In the genomic region with DNA sequence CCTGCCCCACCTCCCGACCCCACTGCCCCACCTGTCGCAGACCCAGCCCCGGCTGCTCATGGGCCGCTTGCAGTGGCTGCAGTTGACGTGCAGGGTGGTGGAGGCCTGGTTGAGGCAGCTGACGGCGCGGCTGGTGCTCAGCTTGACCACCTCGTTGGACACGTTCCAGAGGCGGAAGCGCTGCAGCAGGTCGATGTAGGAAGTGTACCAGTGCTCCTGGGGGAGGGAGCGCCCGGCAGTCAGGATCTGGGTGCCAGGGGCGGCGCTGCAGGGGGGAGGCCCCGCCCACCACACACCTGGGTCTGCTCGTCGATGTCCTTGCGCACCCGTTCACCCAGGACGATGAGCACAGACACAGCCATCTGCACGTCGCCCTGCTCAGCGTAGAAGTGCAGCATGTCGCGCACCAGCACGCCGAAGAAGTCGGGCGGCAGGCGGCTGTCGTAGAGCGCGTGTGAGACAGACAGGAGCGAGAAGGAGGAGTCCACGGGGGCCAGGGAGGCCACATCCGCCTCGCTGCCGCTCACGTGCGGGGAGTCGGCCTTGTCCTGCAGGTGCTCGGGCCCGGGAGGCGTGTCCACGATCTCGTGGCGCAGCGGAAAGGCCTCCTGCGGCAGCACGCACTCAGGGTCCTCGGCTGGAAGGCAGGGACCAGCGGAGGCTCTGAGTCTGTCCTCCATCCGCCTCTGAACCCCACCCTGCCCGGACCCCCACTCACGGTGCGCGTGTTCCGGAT, we compare ENCODE assay signal across 1 cellular context.
TF ChIP-seq lines count a peak whose summit lies in the region.

No MANE protein-coding gene starts in this region.

TF ChIP-seq in K562, 482 proteins besides CTCF, POLR2A, EP300 and RAD21 (continues in another document):
- TF ChIP-seq, protein P1, sequence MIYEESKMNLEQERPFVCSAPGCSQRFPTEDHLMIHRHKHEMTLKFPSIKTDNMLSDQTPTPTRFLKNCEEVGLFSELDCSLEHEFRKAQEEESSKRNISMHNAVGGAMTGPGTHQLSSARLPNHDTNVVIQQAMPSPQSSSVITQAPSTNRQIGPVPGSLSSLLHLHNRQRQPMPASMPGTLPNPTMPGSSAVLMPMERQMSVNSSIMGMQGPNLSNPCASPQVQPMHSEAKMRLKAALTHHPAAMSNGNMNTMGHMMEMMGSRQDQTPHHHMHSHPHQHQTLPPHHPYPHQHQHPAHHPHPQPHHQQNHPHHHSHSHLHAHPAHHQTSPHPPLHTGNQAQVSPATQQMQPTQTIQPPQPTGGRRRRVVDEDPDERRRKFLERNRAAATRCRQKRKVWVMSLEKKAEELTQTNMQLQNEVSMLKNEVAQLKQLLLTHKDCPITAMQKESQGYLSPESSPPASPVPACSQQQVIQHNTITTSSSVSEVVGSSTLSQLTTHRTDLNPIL (CRISPR knock-in tag; IDR thresholded peaks at IDR 0.05) = no peak
- TF ChIP-seq ARID1B (IDR thresholded peaks at IDR 0.05) = no peak
- TF ChIP-seq ZBTB17 (CRISPR knock-in tag; IDR thresholded peaks at IDR 0.05) = no peak
- TF ChIP-seq FOXM1 (IDR thresholded peaks at IDR 0.05; ENCODE audit: low read depth) = no peak
- TF ChIP-seq FOXM1 (CRISPR knock-in tag; IDR thresholded peaks at IDR 0.05; ENCODE audit: low read depth) = no peak
- TF ChIP-seq ZNF311 (CRISPR knock-in tag; IDR thresholded peaks at IDR 0.05) = no peak
- 0 out of 2 replicates have a peak, but pooled peaks have one; percentile 9 for TF ChIP-seq NFIC (IDR thresholded peaks at IDR 0.05)
- TF ChIP-seq RNF2 (IDR thresholded peaks at IDR 0.05) = no peak
- TF ChIP-seq, protein P2, sequence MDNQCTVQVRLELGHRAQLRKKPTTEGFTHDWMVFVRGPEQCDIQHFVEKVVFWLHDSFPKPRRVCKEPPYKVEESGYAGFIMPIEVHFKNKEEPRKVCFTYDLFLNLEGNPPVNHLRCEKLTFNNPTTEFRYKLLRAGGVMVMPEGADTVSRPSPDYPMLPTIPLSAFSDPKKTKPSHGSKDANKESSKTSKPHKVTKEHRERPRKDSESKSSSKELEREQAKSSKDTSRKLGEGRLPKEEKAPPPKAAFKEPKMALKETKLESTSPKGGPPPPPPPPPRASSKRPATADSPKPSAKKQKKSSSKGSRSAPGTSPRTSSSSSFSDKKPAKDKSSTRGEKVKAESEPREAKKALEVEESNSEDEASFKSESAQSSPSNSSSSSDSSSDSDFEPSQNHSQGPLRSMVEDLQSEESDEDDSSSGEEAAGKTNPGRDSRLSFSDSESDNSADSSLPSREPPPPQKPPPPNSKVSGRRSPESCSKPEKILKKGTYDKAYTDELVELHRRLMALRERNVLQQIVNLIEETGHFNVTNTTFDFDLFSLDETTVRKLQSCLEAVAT (IDR thresholded peaks at IDR 0.05) = peak in 1 of 2 experiments; percentile 67; a peak in 1 of 4 replicates
- no peak for TF ChIP-seq ETV1 (tag; conservative IDR thresholded peaks at IDR 0.05; ENCODE audit: low read depth)
- TF ChIP-seq, protein P3, sequence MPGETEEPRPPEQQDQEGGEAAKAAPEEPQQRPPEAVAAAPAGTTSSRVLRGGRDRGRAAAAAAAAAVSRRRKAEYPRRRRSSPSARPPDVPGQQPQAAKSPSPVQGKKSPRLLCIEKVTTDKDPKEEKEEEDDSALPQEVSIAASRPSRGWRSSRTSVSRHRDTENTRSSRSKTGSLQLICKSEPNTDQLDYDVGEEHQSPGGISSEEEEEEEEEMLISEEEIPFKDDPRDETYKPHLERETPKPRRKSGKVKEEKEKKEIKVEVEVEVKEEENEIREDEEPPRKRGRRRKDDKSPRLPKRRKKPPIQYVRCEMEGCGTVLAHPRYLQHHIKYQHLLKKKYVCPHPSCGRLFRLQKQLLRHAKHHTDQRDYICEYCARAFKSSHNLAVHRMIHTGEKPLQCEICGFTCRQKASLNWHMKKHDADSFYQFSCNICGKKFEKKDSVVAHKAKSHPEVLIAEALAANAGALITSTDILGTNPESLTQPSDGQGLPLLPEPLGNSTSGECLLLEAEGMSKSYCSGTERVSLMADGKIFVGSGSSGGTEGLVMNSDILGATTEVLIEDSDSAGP (CRISPR knock-in tag; IDR thresholded peaks at IDR 0.05) = no peak
- TF ChIP-seq, protein P4, sequence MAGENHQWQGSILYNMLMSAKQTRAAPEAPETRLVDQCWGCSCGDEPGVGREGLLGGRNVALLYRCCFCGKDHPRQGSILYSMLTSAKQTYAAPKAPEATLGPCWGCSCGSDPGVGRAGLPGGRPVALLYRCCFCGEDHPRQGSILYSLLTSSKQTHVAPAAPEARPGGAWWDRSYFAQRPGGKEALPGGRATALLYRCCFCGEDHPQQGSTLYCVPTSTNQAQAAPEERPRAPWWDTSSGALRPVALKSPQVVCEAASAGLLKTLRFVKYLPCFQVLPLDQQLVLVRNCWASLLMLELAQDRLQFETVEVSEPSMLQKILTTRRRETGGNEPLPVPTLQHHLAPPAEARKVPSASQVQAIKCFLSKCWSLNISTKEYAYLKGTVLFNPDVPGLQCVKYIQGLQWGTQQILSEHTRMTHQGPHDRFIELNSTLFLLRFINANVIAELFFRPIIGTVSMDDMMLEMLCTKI (IDR thresholded peaks at IDR 0.05; ENCODE audit: partially characterized antibody) = no peak
- TF ChIP-seq, protein P5, sequence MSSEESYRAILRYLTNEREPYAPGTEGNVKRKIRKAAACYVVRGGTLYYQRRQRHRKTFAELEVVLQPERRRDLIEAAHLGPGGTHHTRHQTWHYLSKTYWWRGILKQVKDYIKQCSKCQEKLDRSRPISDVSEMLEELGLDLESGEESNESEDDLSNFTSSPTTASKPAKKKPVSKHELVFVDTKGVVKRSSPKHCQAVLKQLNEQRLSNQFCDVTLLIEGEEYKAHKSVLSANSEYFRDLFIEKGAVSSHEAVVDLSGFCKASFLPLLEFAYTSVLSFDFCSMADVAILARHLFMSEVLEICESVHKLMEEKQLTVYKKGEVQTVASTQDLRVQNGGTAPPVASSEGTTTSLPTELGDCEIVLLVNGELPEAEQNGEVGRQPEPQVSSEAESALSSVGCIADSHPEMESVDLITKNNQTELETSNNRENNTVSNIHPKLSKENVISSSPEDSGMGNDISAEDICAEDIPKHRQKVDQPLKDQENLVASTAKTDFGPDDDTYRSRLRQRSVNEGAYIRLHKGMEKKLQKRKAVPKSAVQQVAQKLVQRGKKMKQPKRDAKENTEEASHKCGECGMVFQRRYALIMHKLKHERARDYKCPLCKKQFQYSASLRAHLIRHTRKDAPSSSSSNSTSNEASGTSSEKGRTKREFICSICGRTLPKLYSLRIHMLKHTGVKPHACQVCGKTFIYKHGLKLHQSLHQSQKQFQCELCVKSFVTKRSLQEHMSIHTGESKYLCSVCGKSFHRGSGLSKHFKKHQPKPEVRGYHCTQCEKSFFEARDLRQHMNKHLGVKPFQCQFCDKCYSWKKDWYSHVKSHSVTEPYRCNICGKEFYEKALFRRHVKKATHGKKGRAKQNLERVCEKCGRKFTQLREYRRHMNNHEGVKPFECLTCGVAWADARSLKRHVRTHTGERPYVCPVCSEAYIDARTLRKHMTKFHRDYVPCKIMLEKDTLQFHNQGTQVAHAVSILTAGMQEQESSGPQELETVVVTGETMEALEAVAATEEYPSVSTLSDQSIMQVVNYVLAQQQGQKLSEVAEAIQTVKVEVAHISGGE (CRISPR knock-in tag; IDR thresholded peaks at IDR 0.05) = no peak
- TF ChIP-seq BMI1 (IDR thresholded peaks at IDR 0.05; ENCODE audit: low read length) = no peak
- TF ChIP-seq GTF2E2 (tag; IDR thresholded peaks at IDR 0.05) = no peak
- TF ChIP-seq, protein P6, sequence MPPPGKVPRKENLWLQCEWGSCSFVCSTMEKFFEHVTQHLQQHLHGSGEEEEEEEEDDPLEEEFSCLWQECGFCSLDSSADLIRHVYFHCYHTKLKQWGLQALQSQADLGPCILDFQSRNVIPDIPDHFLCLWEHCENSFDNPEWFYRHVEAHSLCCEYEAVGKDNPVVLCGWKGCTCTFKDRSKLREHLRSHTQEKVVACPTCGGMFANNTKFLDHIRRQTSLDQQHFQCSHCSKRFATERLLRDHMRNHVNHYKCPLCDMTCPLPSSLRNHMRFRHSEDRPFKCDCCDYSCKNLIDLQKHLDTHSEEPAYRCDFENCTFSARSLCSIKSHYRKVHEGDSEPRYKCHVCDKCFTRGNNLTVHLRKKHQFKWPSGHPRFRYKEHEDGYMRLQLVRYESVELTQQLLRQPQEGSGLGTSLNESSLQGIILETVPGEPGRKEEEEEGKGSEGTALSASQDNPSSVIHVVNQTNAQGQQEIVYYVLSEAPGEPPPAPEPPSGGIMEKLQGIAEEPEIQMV (tag; conservative IDR thresholded peaks at IDR 0.05; ENCODE audit: low read depth) = no peak
- TF ChIP-seq IRF2 (CRISPR knock-in tag; IDR thresholded peaks at IDR 0.05) = no peak
- no peak for TF ChIP-seq DDX20 (tag; IDR thresholded peaks at IDR 0.05; ENCODE audit: low read depth)
- no peak for TF ChIP-seq CHCHD3 (CRISPR knock-in tag; IDR thresholded peaks at IDR 0.05)
- TF ChIP-seq POLR2G (IDR thresholded peaks at IDR 0.05; ENCODE audit: low read depth, low read length) = peak; percentile 61
- TF ChIP-seq, protein P7, sequence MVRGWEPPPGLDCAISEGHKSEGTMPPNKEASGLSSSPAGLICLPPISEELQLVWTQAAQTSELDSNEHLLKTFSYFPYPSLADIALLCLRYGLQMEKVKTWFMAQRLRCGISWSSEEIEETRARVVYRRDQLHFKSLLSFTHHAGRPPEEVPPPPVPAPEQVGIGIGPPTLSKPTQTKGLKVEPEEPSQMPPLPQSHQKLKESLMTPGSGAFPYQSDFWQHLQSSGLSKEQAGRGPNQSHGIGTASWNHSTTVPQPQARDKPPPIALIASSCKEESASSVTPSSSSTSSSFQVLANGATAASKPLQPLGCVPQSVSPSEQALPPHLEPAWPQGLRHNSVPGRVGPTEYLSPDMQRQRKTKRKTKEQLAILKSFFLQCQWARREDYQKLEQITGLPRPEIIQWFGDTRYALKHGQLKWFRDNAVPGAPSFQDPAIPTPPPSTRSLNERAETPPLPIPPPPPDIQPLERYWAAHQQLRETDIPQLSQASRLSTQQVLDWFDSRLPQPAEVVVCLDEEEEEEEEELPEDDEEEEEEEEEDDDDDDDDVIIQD (CRISPR knock-in tag; IDR thresholded peaks at IDR 0.05) = no peak
- TF ChIP-seq, protein P8, sequence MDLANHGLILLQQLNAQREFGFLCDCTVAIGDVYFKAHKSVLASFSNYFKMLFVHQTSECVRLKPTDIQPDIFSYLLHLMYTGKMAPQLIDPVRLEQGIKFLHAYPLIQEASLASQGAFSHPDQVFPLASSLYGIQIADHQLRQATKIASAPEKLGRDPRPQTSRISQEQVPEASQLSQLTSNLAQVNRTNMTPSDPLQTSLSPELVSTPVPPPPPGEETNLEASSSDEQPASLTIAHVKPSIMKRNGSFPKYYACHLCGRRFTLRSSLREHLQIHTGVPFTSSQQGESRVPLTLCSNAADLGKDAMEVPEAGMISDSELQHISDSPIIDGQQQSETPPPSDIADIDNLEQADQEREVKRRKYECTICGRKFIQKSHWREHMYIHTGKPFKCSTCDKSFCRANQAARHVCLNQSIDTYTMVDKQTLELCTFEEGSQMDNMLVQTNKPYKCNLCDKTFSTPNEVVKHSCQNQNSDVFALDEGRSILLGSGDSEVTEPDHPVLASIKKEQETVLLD (IDR thresholded peaks at IDR 0.05) = no peak
- TF ChIP-seq, protein P9, sequence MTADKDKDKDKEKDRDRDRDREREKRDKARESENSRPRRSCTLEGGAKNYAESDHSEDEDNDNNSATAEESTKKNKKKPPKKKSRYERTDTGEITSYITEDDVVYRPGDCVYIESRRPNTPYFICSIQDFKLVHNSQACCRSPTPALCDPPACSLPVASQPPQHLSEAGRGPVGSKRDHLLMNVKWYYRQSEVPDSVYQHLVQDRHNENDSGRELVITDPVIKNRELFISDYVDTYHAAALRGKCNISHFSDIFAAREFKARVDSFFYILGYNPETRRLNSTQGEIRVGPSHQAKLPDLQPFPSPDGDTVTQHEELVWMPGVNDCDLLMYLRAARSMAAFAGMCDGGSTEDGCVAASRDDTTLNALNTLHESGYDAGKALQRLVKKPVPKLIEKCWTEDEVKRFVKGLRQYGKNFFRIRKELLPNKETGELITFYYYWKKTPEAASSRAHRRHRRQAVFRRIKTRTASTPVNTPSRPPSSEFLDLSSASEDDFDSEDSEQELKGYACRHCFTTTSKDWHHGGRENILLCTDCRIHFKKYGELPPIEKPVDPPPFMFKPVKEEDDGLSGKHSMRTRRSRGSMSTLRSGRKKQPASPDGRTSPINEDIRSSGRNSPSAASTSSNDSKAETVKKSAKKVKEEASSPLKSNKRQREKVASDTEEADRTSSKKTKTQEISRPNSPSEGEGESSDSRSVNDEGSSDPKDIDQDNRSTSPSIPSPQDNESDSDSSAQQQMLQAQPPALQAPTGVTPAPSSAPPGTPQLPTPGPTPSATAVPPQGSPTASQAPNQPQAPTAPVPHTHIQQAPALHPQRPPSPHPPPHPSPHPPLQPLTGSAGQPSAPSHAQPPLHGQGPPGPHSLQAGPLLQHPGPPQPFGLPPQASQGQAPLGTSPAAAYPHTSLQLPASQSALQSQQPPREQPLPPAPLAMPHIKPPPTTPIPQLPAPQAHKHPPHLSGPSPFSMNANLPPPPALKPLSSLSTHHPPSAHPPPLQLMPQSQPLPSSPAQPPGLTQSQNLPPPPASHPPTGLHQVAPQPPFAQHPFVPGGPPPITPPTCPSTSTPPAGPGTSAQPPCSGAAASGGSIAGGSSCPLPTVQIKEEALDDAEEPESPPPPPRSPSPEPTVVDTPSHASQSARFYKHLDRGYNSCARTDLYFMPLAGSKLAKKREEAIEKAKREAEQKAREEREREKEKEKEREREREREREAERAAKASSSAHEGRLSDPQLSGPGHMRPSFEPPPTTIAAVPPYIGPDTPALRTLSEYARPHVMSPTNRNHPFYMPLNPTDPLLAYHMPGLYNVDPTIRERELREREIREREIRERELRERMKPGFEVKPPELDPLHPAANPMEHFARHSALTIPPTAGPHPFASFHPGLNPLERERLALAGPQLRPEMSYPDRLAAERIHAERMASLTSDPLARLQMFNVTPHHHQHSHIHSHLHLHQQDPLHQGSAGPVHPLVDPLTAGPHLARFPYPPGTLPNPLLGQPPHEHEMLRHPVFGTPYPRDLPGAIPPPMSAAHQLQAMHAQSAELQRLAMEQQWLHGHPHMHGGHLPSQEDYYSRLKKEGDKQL (CRISPR knock-in tag; IDR thresholded peaks at IDR 0.05; ENCODE audit: borderline replicate concordance) = no peak
- no peak for TF ChIP-seq ZC3H11A (IDR thresholded peaks at IDR 0.05; ENCODE audit: low read depth, low read length)
- peak; percentile 86 for TF ChIP-seq RBM22 (IDR thresholded peaks at IDR 0.05; ENCODE audit: low read depth, low read length, poor library complexity, severe bottlenecking)
- no peak for TF ChIP-seq SMARCA5 (IDR thresholded peaks at IDR 0.05)
- TF ChIP-seq NFIX (CRISPR knock-in tag; IDR thresholded peaks at IDR 0.05; ENCODE audit: low read depth) = no peak
